ENCODE assay signal across 12 cellular contexts in the genomic region with DNA sequence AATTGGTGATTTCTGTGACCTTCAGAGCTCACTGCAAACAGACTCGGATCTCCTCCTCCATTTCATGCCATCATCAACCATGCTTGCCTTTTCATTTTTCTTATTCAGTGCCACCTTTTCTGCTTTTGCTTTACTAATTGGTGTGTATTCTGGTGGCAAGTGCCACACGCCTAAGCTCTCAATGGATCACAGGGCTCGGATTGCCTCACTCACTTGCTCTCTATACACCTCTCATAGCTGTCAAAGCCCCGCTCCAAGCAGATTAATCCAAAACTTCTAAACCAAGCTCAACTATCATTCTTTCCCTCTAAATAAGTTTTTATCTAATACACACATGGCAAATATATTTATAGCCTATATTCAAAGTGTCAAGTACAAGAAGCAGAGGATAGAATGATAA.
"Had no signal": no experiment of that assay in that cellular context is flagged by ENCODE, and none has a peak within 500 bp of the region (broad histone marks: within the 10 kb centered on the region; RNA-seq: fewer than 3 reads in every experiment).

No MANE protein-coding gene starts in this region.

- H3K4me3 ChIP-seq: skin epidermis had no signal

- H3K27me3 ChIP-seq: brain microvascular endothelial cell had no signal

- DNase-seq: activated CD4-positive, CD25-positive, alpha-beta regulatory T cell; activated naive CD8-positive, alpha-beta T cell treated with anti-CD3 and anti-CD28 coated beads for 36 hours; brain microvascular endothelial cell; effector CD8-positive, alpha-beta T cell; foreskin fibroblast; occipital lobe; stimulated activated CD4-positive, alpha-beta T cell treated with anti-CD3 and anti-CD28 coated beads, Interleukin-15, amount 100 ng/mL, for 24 hours; stimulated activated CD4-positive, alpha-beta T cell treated with anti-CD3 and anti-CD28 coated beads, Interleukin-4, amount 100 ng/mL, for 4 hours; stimulated activated CD8-positive, alpha-beta memory T cell treated with anti-CD3 and anti-CD28 coated beads, Interleukin-4, amount 100 ng/mL, for 48 hours; stimulated activated naive CD4-positive, alpha-beta T cell treated with Interleukin-2 at 50 U/mL for 16 hours; substantia nigra had no signal

- H3K36me3 ChIP-seq: brain microvascular endothelial cell had no signal

- H3K27ac ChIP-seq: brain microvascular endothelial cell, skin epidermis had no signal
